ENCODE assay signal across 8 cellular contexts in genomic region chr10:79202188-79203013, GRCh38.
DNase-seq lines count a peak whose midpoint lies in the region; ATAC-seq and TF ChIP-seq lines count a peak whose summit lies in the region.

No MANE protein-coding gene starts in this region.

- H3K27me3 ChIP-seq in vagina = no peaks in the 10 kb centered on the region

- H3K27ac ChIP-seq in vagina = peak overlapping the region; percentile 48

- H3K4me3 Mint-ChIP-seq in brain = no peak overlapping the region
- H3K4me3 Mint-ChIP-seq in memory B cell = no peak overlapping the region

- ATAC-seq in memory B cell (ENCODE audit: low read depth) (peak; percentile 78), GM18502 (IDR thresholded peaks at IDR 0.05; ENCODE audit: poor library complexity, unreplicated experiment) (no peak)

- H3K27ac Mint-ChIP-seq in brain = peak overlapping the region in 3 of 5 experiments; percentile 50 to 92 (median 69)
- H3K27ac Mint-ChIP-seq in memory B cell = no peak overlapping the region

- H3K4me1 Mint-ChIP-seq in brain (peaks cover 35% of the 10 kb centered on the region), memory B cell (peaks cover 6% of the 10 kb centered on the region)

- no peaks in the 10 kb centered on the region for H3K9me3 Mint-ChIP-seq in brain
- no peaks in the 10 kb centered on the region for H3K9me3 Mint-ChIP-seq in memory B cell

- H3K36me3 ChIP-seq in vagina = peaks cover 0 to 23% of the 10 kb centered on the region in 2 donors

- TF ChIP-seq CTCF in AG09319 (IDR thresholded peaks at IDR 0.05; ENCODE audit: low read depth, low read length) (peak; percentile 47), GM20000 (IDR thresholded peaks at IDR 0.05; ENCODE audit: extremely low read depth, missing control alignments) (peak; percentile 41), brain (conservative IDR thresholded peaks at IDR 0.05) (peak; percentile 48 to 68), vagina (IDR thresholded peaks at IDR 0.05) (peak in 1 of 3 experiments; percentile 18)

- DNase-seq in AG09319 (ENCODE audit: extremely low read depth, low read depth) = no peak
- DNase-seq in GM20000 (ENCODE audit: low spot score) = peak; percentile 55
- DNase-seq in RKO (ENCODE audit: low spot score) = peak; percentile 23
- DNase-seq in memory B cell (ENCODE audit: low spot score in 2 of 2) = peak; percentile 34 to 51
- DNase-seq in vagina (ENCODE audit: extremely low spot score in 2 of 2) = no peak
- DNase-seq in effector CD4-positive, alpha-beta T cell = no peak

- H3K36me3 Mint-ChIP-seq in brain (peaks cover 56% of the 10 kb centered on the region), memory B cell (no peaks in the 10 kb centered on the region)

- TF ChIP-seq POLR2A in vagina (IDR thresholded peaks at IDR 0.05) = no peak

- intact Hi-C loops in vagina (cut with DNase I) = loop anchor here (5.0 kb wide), 1 partner anchor 990 kb away; no protein-coding TSS in a partner anchor

- peaks cover 34% of the 10 kb centered on the region for H3K4me1 ChIP-seq in vagina

- H3K9me3 ChIP-seq in vagina = no peaks in the 10 kb centered on the region

- no peaks in the 10 kb centered on the region for H3K27me3 Mint-ChIP-seq in brain
- H3K27me3 Mint-ChIP-seq in memory B cell = peaks cover 2% of the 10 kb centered on the region

- no peak overlapping the region for H3K4me3 ChIP-seq in vagina

Comparison
In these comparisons a context has a peak if more than half of its experiments do, and no peak if none do; other contexts are left out.
1. DNase-seq: peak in GM20000 (single experiment), RKO (single experiment) and memory B cell (2 of 2); none in AG09319 (single experiment), vagina (0 of 2) and effector CD4-positive, alpha-beta T cell (single experiment).